25 cellular contexts compared by ENCODE assay signal in the genomic region with DNA sequence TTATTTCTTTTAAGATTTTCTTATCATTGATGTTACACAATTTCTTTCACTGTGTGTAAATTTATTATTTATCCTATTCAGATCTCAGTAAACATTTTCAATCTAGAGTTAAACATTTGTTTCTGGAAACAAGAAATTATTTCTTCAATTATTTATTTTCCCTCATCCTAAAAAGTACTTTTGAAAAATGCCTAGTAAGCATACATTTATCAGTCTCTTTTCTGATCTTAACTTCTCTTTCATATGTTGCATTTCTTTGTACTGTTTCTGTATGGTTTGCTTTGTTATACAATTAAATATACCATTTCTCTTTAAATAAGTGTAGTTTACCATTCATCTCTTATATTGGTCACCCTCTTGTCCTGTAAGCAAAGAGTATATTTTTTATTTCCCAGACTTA.
DNase-seq lines count a peak whose midpoint lies in the region; ATAC-seq, FAIRE-seq and TF ChIP-seq lines count a peak whose summit lies in the region.
"Had no signal": no experiment of that assay in that cellular context is flagged by ENCODE, and none has a peak within 500 bp of the region (broad histone marks: within the 10 kb centered on the region; RNA-seq: fewer than 3 reads in every experiment).

No MANE protein-coding gene starts in this region.

- H3K27ac ChIP-seq in HepG2 (ENCODE audit: extremely low read length, insufficient read depth, low read length) (no peak overlapping the region), right lobe of liver (no peak overlapping the region), KMS-11 (peak overlapping the region; percentile 64; the same call in 1 of the 2 replicates), osteoblast (ENCODE audit: low read depth, low read length) (no peak overlapping the region)
- H3K27ac ChIP-seq: 22Rv1, BLaER1 had no signal

- in situ Hi-C loops in HepG2 (cut with HindIII; ENCODE audit: extremely low pct_ligation_motif_present, low pct_unique_long_range_greater_than_20kb), result no loop called here

- TF ChIP-seq EP300 in HepG2 (IDR thresholded peaks at IDR 0.05; ENCODE audit: low read depth in 2 of 2, low read length in 2 of 2) (no peak), HepG2 (CRISPR knock-in tag; IDR thresholded peaks at IDR 0.05; ENCODE audit: borderline replicate concordance) (no peak)

- H3K4me3 ChIP-seq in HepG2 (replicated peaks in 1 of 3; ENCODE audit: insufficient read depth in 1 of 3, low read depth in 2 of 3, low read length in 3 of 3) (no peak overlapping the region), right lobe of liver (no peak overlapping the region), KMS-11 (IDR thresholded peaks at IDR 0.05; ENCODE audit: insufficient read depth, low read depth, low read length) (no peak overlapping the region), osteoblast (ENCODE audit: insufficient read depth, low read length) (no peak overlapping the region)
- H3K4me3 ChIP-seq: BLaER1, GM12878 had no signal

- H4K20me1 ChIP-seq in HepG2 (ENCODE audit: insufficient read depth, low read length) (no peaks in the 10 kb centered on the region), KMS-11 (ENCODE audit: insufficient read depth) (no peaks in the 10 kb centered on the region), osteoblast (ENCODE audit: insufficient read depth, low read length) (no peaks in the 10 kb centered on the region)
- H4K20me1 ChIP-seq: BLaER1 had no signal

- H3K27me3 ChIP-seq in HepG2 (ENCODE audit: control insufficient read depth in 1 of 2, insufficient read depth in 2 of 2, low read length in 2 of 2) (no peaks in the 10 kb centered on the region), right lobe of liver (no peaks in the 10 kb centered on the region), KMS-11 (ENCODE audit: insufficient read depth, low read depth) (no peaks in the 10 kb centered on the region), osteoblast (ENCODE audit: insufficient read depth, low read length) (no peaks in the 10 kb centered on the region)
- H3K27me3 ChIP-seq: BE2C, BLaER1 had no signal

- H3K79me2 ChIP-seq in HepG2 (ENCODE audit: insufficient read depth, low read length) (no peaks in the 10 kb centered on the region), KMS-11 (ENCODE audit: insufficient read depth, low read depth) (no peaks in the 10 kb centered on the region), osteoblast (ENCODE audit: insufficient read depth, low read length) (no peaks in the 10 kb centered on the region)

- H3K4me1 ChIP-seq in HepG2 (ENCODE audit: insufficient read depth, low read length), result no peaks in the 10 kb centered on the region
- no peaks in the 10 kb centered on the region for H3K4me1 ChIP-seq in right lobe of liver
- peaks cover 61% of the 10 kb centered on the region for H3K4me1 ChIP-seq in KMS-11 (ENCODE audit: low read depth, poor library complexity, severe bottlenecking)
- H3K4me1 ChIP-seq in osteoblast (ENCODE audit: insufficient read depth, low read length), result no peaks in the 10 kb centered on the region
- H3K4me1 ChIP-seq: BE2C, BLaER1 had no signal

- H3K36me3 ChIP-seq in HepG2 (replicated peaks in 1 of 2; ENCODE audit: control insufficient read depth in 1 of 2, insufficient read depth in 2 of 2, low read length in 2 of 2) (no peaks in the 10 kb centered on the region), right lobe of liver (no peaks in the 10 kb centered on the region), KMS-11 (ENCODE audit: insufficient read depth) (no peaks in the 10 kb centered on the region), osteoblast (ENCODE audit: insufficient read depth, low read length) (no peaks in the 10 kb centered on the region)
- H3K36me3 ChIP-seq: BE2C, BLaER1 had no signal

- H3K9ac ChIP-seq in HepG2 (ENCODE audit: insufficient read depth, low read depth, low read length), result no peak overlapping the region
- no peak overlapping the region for H3K9ac ChIP-seq in KMS-11
- H3K9ac ChIP-seq: BLaER1 had no signal

- POLR2A ChIA-PET in HepG2 (lab: Yijun Ruan, JAX), result no interaction called here

- no peak overlapping the region for H2AFZ ChIP-seq in HepG2 (ENCODE audit: low read length)
- H2AFZ ChIP-seq in KMS-11 (ENCODE audit: low read depth), result no peak overlapping the region; the same call in 1 of the 2 replicates
- no peak overlapping the region for H2AFZ ChIP-seq in osteoblast (ENCODE audit: low read length)

- FAIRE-seq in HepG2 (lab: Jason Lieb, UNC) (no peak), frontal cortex (lab: Jason Lieb, UNC) (peak; percentile 10)
- FAIRE-seq: GM12878, GM12892, GM18507 had no signal

- H3K4me2 ChIP-seq in HepG2 (ENCODE audit: low read depth, low read length) (no peak overlapping the region), KMS-11 (peak overlapping the region; percentile 41), osteoblast (ENCODE audit: insufficient read depth, low read length) (no peak overlapping the region)
- H3K4me2 ChIP-seq: BLaER1 had no signal

- ATAC-seq in HepG2, result no peak
- ATAC-seq in right lobe of liver, result no peak
- ATAC-seq: GM12878 had no signal

- no peak for TF ChIP-seq CTCF in HepG2 (CRISPR knock-in tag; IDR thresholded peaks at IDR 0.05)
- no peak for TF ChIP-seq CTCF in right lobe of liver (IDR thresholded peaks at IDR 0.05)
- TF ChIP-seq CTCF in KMS-11 (conservative IDR thresholded peaks at IDR 0.05; ENCODE audit: low read depth, low read length), result no peak
- TF ChIP-seq CTCF in osteoblast (IDR thresholded peaks at IDR 0.05; ENCODE audit: extremely low read depth, low read depth, low read length), result no peak

- TF ChIP-seq POLR2A in HepG2 (IDR thresholded peaks at IDR 0.05; ENCODE audit: insufficient read depth in 1 of 2, low read depth in 2 of 2, low read length in 2 of 2) (no peak), right lobe of liver (IDR thresholded peaks at IDR 0.05) (no peak)

- CTCF ChIA-PET in HepG2 (lab: Yijun Ruan, JAX; ENCODE audit: low intra/inter-chr PET ratio, low total read pairs), result no interaction called here

- DNase-seq in HepG2 (ENCODE audit: low spot score) (no peak), right lobe of liver (no peak), frontal cortex (ENCODE audit: low spot score in 2 of 2) (no peak), SW 1271 (lab: John Stamatoyannopoulos, UW) (no peak), osteoblast (ENCODE audit: insufficient read length, low spot score, missing footprints) (no peak)
- DNase-seq: ACHN; BE2C; C1 segment of cervical spinal cord; CD4-positive, alpha-beta memory T cell; CD4-positive, CD25-positive, alpha-beta regulatory T cell; CD8-positive, alpha-beta memory T cell; COR-L47; DMS 273 treated with DMSO at 0.1 percent for 48 hours; DMS153; DMS53; DMS79; DND-41; EL; GDM1 had no signal

- TF ChIP-seq RAD21 in HepG2 (CRISPR knock-in tag; IDR thresholded peaks at IDR 0.05), result no peak

- BruUV-seq in HepG2 (replicated peaks; lab: Mats Ljungman, UMichigan), result no TSS peak

- H3K9me3 ChIP-seq in HepG2 (ENCODE audit: low read length) (peaks cover 13% of the 10 kb centered on the region), right lobe of liver (no peaks in the 10 kb centered on the region), osteoblast (ENCODE audit: low read depth, low read length) (no peaks in the 10 kb centered on the region)
- H3K9me3 ChIP-seq: BE2C, BLaER1 had no signal

- intact Hi-C loops in HepG2 (cut with micrococcal nuclease; ENCODE audit: unreplicated experiment) (no loop called here), right lobe of liver (cut with DNase I) (no loop called here)

TF ChIP-seq in HepG2, 621 proteins besides CTCF, POLR2A, EP300 and RAD21 (continues in another document):
- TF ChIP-seq MTA1 (CRISPR knock-in tag; IDR thresholded peaks at IDR 0.05; ENCODE audit: borderline replicate concordance) (no peak), IKZF1 (IDR thresholded peaks at IDR 0.05) (no peak), ZNF558 (CRISPR knock-in tag; IDR thresholded peaks at IDR 0.05; ENCODE audit: borderline replicate concordance) (no peak), MAFK (conservative IDR thresholded peaks at IDR 0.05 in 1 of 2, IDR thresholded peaks at IDR 0.05 in 1 of 2; ENCODE audit: low read length in 2 of 2) (peak; percentile 1 to 57; a peak in 2 of 4 replicates)
- TF ChIP-seq, protein P1, sequence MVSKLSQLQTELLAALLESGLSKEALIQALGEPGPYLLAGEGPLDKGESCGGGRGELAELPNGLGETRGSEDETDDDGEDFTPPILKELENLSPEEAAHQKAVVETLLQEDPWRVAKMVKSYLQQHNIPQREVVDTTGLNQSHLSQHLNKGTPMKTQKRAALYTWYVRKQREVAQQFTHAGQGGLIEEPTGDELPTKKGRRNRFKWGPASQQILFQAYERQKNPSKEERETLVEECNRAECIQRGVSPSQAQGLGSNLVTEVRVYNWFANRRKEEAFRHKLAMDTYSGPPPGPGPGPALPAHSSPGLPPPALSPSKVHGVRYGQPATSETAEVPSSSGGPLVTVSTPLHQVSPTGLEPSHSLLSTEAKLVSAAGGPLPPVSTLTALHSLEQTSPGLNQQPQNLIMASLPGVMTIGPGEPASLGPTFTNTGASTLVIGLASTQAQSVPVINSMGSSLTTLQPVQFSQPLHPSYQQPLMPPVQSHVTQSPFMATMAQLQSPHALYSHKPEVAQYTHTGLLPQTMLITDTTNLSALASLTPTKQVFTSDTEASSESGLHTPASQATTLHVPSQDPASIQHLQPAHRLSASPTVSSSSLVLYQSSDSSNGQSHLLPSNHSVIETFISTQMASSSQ (IDR thresholded peaks at IDR 0.05; ENCODE audit: low read depth), result no peak
- TF ChIP-seq, protein P1 (CRISPR knock-in tag; IDR thresholded peaks at IDR 0.05; ENCODE audit: borderline replicate concordance), result no peak
- TF ChIP-seq, protein P2, sequence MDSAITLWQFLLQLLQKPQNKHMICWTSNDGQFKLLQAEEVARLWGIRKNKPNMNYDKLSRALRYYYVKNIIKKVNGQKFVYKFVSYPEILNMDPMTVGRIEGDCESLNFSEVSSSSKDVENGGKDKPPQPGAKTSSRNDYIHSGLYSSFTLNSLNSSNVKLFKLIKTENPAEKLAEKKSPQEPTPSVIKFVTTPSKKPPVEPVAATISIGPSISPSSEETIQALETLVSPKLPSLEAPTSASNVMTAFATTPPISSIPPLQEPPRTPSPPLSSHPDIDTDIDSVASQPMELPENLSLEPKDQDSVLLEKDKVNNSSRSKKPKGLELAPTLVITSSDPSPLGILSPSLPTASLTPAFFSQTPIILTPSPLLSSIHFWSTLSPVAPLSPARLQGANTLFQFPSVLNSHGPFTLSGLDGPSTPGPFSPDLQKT (CRISPR knock-in tag; IDR thresholded peaks at IDR 0.05; ENCODE audit: borderline replicate concordance), result no peak
